Comparison of ENCODE assay signal across 23 cellular contexts in the genomic region with DNA sequence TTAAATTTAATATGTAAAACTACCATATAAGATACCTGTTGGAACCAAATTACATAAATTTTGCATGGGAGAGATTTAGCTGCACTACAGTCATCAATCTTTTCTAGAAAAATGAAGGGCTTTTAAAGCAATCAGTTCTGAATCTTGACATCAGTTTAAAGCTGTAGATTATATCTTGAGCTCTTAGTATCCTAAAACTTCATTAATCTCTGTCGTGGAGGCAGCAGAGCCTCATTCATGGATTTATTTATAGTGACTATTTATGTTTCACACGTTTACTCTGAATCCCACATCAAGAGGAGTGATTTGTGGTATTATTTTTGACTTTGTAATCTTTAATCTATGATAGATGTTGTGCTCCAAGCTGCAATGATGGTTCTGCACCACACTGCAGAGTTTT.
"Had no signal": no experiment of that assay in that cellular context is flagged by ENCODE, and none has a peak within 500 bp of the region (broad histone marks: within the 10 kb centered on the region; RNA-seq: fewer than 3 reads in every experiment).

No MANE protein-coding gene starts in this region.

- H3K27me3 ChIP-seq: colonic mucosa, esophagus squamous epithelium, gastrocnemius medialis, heart right ventricle, left lung had no signal

- ATAC-seq: effector memory CD8-positive, alpha-beta T cell; esophagus mucosa; gastrocnemius medialis; heart right ventricle; left cardiac atrium; left lung; lower lobe of right lung; mucosa of descending colon; naive thymus-derived CD8-positive, alpha-beta T cell had no signal

- H3K36me3 ChIP-seq: colonic mucosa, esophagus squamous epithelium, gastrocnemius medialis, heart right ventricle, left lung, lower lobe of right lung had no signal

- H3K27ac ChIP-seq: colonic mucosa, esophagus squamous epithelium, gastrocnemius medialis, heart right ventricle, left lung, lower lobe of right lung had no signal

- H3K4me3 ChIP-seq: colonic mucosa, esophagus squamous epithelium, heart right ventricle, left lung, lower lobe of right lung, mucosa of descending colon had no signal

- DNase-seq: colonic mucosa; cortex of kidney; effector CD8-positive, alpha-beta T cell; effector memory CD8-positive, alpha-beta T cell; endodermal cell; erythroblast; esophagus squamous epithelium; foreskin fibroblast; foreskin melanocyte; gastrocnemius medialis; glutamatergic neuron; head of caudate nucleus; heart right ventricle; hippocampal formation; left cardiac atrium; left lung; left ventricle myocardium superior; lower lobe of right lung; mesenchymal stem cell; mucosa of descending colon; naive B cell; naive thymus-derived CD8-positive, alpha-beta T cell had no signal

- H3K9me3 ChIP-seq: colonic mucosa, esophagus squamous epithelium, gastrocnemius medialis, heart right ventricle, left lung, lower lobe of right lung, mucosa of descending colon had no signal

- H3K4me1 ChIP-seq: colonic mucosa, lower lobe of right lung had no signal
